ENCODE assay signal across 1 cellular context in the genomic region with DNA sequence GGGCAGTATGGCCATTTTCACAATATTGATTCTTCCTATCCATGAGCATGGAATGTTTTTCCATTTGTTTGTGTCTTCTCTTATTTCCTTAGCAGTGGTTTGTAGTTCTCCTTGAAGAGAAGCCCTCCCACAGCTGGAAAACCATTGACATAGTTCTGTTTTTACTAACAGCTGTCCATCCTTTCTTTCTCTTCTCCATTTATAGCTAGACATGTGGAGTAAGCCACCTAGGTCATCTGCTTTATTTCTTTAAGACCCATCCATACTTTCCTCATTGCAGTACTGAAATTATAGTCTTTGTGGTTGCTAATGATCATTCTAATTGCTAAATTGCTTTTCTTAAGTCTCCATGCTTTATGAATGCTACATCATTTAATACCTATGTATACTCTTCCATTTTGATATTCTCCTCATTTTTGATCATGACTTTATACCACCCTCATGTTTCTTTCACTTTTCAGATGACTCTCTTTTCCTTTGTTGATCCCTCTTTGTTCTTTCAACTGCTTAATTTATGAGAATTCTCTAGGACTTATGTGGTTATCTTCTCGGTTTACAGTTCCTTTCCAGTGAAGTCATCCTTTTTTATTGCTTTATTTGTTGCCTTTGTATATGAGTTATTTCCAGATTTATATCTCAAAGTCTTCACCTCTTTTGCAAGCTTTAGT.
TF ChIP-seq lines count a peak whose summit lies in the region.

No MANE protein-coding gene starts in this region.

TF ChIP-seq in HEK293, 187 proteins besides CTCF, POLR2A, EP300 and RAD21 (continued from another document):
- TF ChIP-seq ZXDB (tag by site-specific recombination; IDR thresholded peaks at IDR 0.05) (peak; percentile 21; the same call in 1 of the 2 replicates), HOXD13 (CRISPR knock-in tag; IDR thresholded peaks at IDR 0.05; ENCODE audit: borderline replicate concordance) (peak; percentile 25; the same call in 1 of the 2 replicates)
